ENCODE assay signal across 14 cellular contexts in genomic region chr10:24396396-24396795, GRCh38.
DNase-seq lines count a peak whose midpoint lies in the region; ATAC-seq and TF ChIP-seq lines count a peak whose summit lies in the region.
"Had no signal": no experiment of that assay in that cellular context is flagged by ENCODE, and none has a peak within 500 bp of the region (broad histone marks: within the 10 kb centered on the region; RNA-seq: fewer than 3 reads in every experiment).

No MANE protein-coding gene starts in this region.

- H3K36me3 ChIP-seq in left ventricle myocardium inferior (no peaks in the 10 kb centered on the region), transverse colon (no peaks in the 10 kb centered on the region)
- H3K36me3 ChIP-seq: uterus had no signal

- 95% methylated on average over 4 of the region's 4 CpGs for WGBS in right cardiac atrium
- WGBS in transverse colon (ENCODE audit: low coverage in 1 of 2), 2 donors = 84 to 90% methylated on average over 4 of the region's 4 CpGs

- H3K27me3 ChIP-seq in left ventricle myocardium inferior (ENCODE audit: low read depth) (no peaks in the 10 kb centered on the region), right cardiac atrium (ENCODE audit: control insufficient read depth, insufficient read depth) (no peaks in the 10 kb centered on the region), transverse colon (no peaks in the 10 kb centered on the region)
- H3K27me3 ChIP-seq: uterus had no signal

- no peak for TF ChIP-seq POLR2A in transverse colon (IDR thresholded peaks at IDR 0.05)

- no peaks in the 10 kb centered on the region for H3K4me1 ChIP-seq in left ventricle myocardium inferior
- H3K4me1 ChIP-seq in right cardiac atrium (ENCODE audit: control insufficient read depth, insufficient read depth, low read length) = no peaks in the 10 kb centered on the region
- peaks cover 0 to 3% (median 0%) of the 10 kb centered on the region in 4 donors for H3K4me1 ChIP-seq in transverse colon
- H3K4me1 ChIP-seq: uterus had no signal

- DNase-seq in left ventricle myocardium inferior = no peak
- DNase-seq in right cardiac atrium = no peak
- peak; percentile 27 for DNase-seq in RPMI7951 (ENCODE audit: low read depth)
- DNase-seq in foreskin fibroblast = no peak
- no peak for DNase-seq in NCI-H1417 (lab: John Stamatoyannopoulos, UW)
- no peak for DNase-seq in transverse colon
- DNase-seq: activated gamma-delta T cell; NCI-H146; OCI-M1; small intestine; stimulated activated naive CD8-positive, alpha-beta T cell treated with anti-CD3 and anti-CD28 coated beads, Interleukin-15, Interleukin-2, amounts not matched to agents 100 U/mL and 50 U/mL, for 24 hours; uterus had no signal

- no peak for TF ChIP-seq EP300 in transverse colon (IDR thresholded peaks at IDR 0.05; ENCODE audit: low read depth)

- H3K27ac ChIP-seq in left ventricle myocardium inferior (replicated peaks) (no peak overlapping the region), right cardiac atrium (ENCODE audit: low read length) (no peak overlapping the region), transverse colon (no peak overlapping the region)
- H3K27ac ChIP-seq: uterus had no signal

- no peaks in the 10 kb centered on the region for H3K9me3 ChIP-seq in left ventricle myocardium inferior (replicated peaks)
- H3K9me3 ChIP-seq in right cardiac atrium (ENCODE audit: control insufficient read depth, low read length) = no peaks in the 10 kb centered on the region
- no peaks in the 10 kb centered on the region for H3K9me3 ChIP-seq in transverse colon
- H3K9me3 ChIP-seq: uterus had no signal

- in situ Hi-C loops in transverse colon (cut with MboI; ENCODE audit: low pct_ligation_motif_present in 1 of 4, low pct_unique_long_range_greater_than_20kb in 1 of 4, low sequenced_read_pairs in 3 of 4) = no loop called here

- intact Hi-C loops in left ventricle myocardium inferior (cut with micrococcal nuclease) = no loop called here
- intact Hi-C loops in right cardiac atrium (cut with DNase I) = no loop called here
- intact Hi-C loops in transverse colon (cut with DNase I; ENCODE audit: low total_unique reads) = no loop called here

- TF ChIP-seq CTCF in left ventricle myocardium inferior (IDR thresholded peaks at IDR 0.05; ENCODE audit: borderline replicate concordance) = peak; percentile 21
- TF ChIP-seq CTCF in foreskin fibroblast (IDR thresholded peaks at IDR 0.05; ENCODE audit: low read depth, low read length) = peak; percentile 13
- peak in 1 of 5 experiments; percentile 11 for TF ChIP-seq CTCF in transverse colon (IDR thresholded peaks at IDR 0.05)

- no peak overlapping the region for H3K4me3 ChIP-seq in left ventricle myocardium inferior
- H3K4me3 ChIP-seq in right cardiac atrium (ENCODE audit: low read length) = no peak overlapping the region
- no peak overlapping the region for H3K4me3 ChIP-seq in foreskin fibroblast (ENCODE audit: low read depth in 1 of 2, low read length in 2 of 2)
- H3K4me3 ChIP-seq in transverse colon = no peak overlapping the region
- H3K4me3 ChIP-seq: uterus had no signal

- ATAC-seq in right cardiac atrium = no peak
- ATAC-seq in GM21360 (IDR thresholded peaks at IDR 0.05; ENCODE audit: unreplicated experiment) = no peak
- ATAC-seq in HG03521 (IDR thresholded peaks at IDR 0.05; ENCODE audit: unreplicated experiment) = no peak
- ATAC-seq: stimulated activated naive CD8-positive, alpha-beta T cell treated with anti-CD3 and anti-CD28 coated beads, Interleukin-15, Interleukin-2, amounts not matched to agents 100 U/mL and 50 U/mL, for 24 hours had no signal
